ENCODE assay signal across 12 cellular contexts in genomic region chr15:52232327-52232726, GRCh38. TPM values are rescaled to one million over a fixed set of nuclear protein-coding genes. Genes with fewer than 3 reads are reported as not detected.
DNase-seq lines count a peak whose midpoint lies in the region; ATAC-seq, FAIRE-seq and TF ChIP-seq lines count a peak whose summit lies in the region.
"Had no signal": no experiment of that assay in that cellular context is flagged by ENCODE, and none has a peak within 500 bp of the region (broad histone marks: within the 10 kb centered on the region; RNA-seq: fewer than 3 reads in every experiment).

No MANE protein-coding gene starts in this region.

- no peak for TF ChIP-seq POLR2A in GM12891 (IDR thresholded peaks at IDR 0.05; ENCODE audit: low read depth, low read length)

- peaks cover 7% of the 10 kb centered on the region for H3K4me1 Mint-ChIP-seq in activated T-helper 17 cell treated with anti-CD3 and anti-CD28 coated beads, Interleukin-2, amount 50 U/mL, for 72 hours

- H3K27me3 Mint-ChIP-seq in activated T-helper 17 cell treated with anti-CD3 and anti-CD28 coated beads, Interleukin-2, amount 50 U/mL, for 72 hours, result no peaks in the 10 kb centered on the region

- ATAC-seq in GM21390 (IDR thresholded peaks at IDR 0.05; ENCODE audit: unreplicated experiment), result peak; percentile 63
- ATAC-seq in HG03342 (IDR thresholded peaks at IDR 0.05; ENCODE audit: unreplicated experiment), result peak; percentile 58
- ATAC-seq in activated T-helper 17 cell treated with anti-CD3 and anti-CD28 coated beads, Interleukin-2, amount 50 U/mL, for 72 hours (replicated peaks), result peak; percentile 15
- ATAC-seq: gastrocnemius medialis, Right ventricle myocardium inferior had no signal

- H3K36me3 Mint-ChIP-seq in activated T-helper 17 cell treated with anti-CD3 and anti-CD28 coated beads, Interleukin-2, amount 50 U/mL, for 72 hours (ENCODE audit: low read depth), result no peaks in the 10 kb centered on the region

- DNase-seq in GM12891 (ENCODE audit: insufficient read length, low spot score) (no peak), amygdala (lab: John Stamatoyannopoulos, UW) (no peak), islet precursor cell (no peak)
- no peak for DNase-seq in NK-92 treated with Interleukin-12 subunit alpha and Interleukin-12 subunit beta, amount 100 ng/mL, for 24 hours (lab: John Stamatoyannopoulos, UW)
- no peak for DNase-seq in activated effector memory CD4-positive, alpha-beta T cell treated with Interleukin-2 at 50 U/mL for 16 hours
- DNase-seq: gastrocnemius medialis, ovary had no signal

- peak; percentile 76 for FAIRE-seq in GM12891 (lab: Jason Lieb, UNC)

- H3K4me3 Mint-ChIP-seq in activated T-helper 17 cell treated with anti-CD3 and anti-CD28 coated beads, Interleukin-2, amount 50 U/mL, for 72 hours, result no peak overlapping the region

- H3K9me3 Mint-ChIP-seq in activated T-helper 17 cell treated with anti-CD3 and anti-CD28 coated beads, Interleukin-2, amount 50 U/mL, for 72 hours, result no peaks in the 10 kb centered on the region
- H3K9me3 Mint-ChIP-seq: activated naive CD4-positive, alpha-beta T cell treated with anti-CD3 and anti-CD28 coated beads, Interleukin-2, amount 50 U/mL, for 72 hours had no signal

- peak overlapping the region; percentile 60 for H3K27ac Mint-ChIP-seq in activated T-helper 17 cell treated with anti-CD3 and anti-CD28 coated beads, Interleukin-2, amount 50 U/mL, for 72 hours

TF ChIP-seq in GM12891, 5 proteins besides CTCF, POLR2A, EP300 and RAD21:
- TF ChIP-seq PAX5 (IDR thresholded peaks at IDR 0.05; ENCODE audit: insufficient read depth, low read length, severe bottlenecking) (no peak), SPI1 (IDR thresholded peaks at IDR 0.05; ENCODE audit: low read depth, low read length) (peak; percentile 95)

RNA-seq across cellular contexts. Expression of gene GNB5, which starts 41.1 kb away (rescaled TPM):
- polyA plus RNA-seq in GM12891 (2012; ENCODE audit: low read depth, missing spikeins), result 6.4 TPM
- total RNA-seq in activated T-helper 17 cell treated with anti-CD3 and anti-CD28 coated beads, Interleukin-2, amount 50 U/mL, for 72 hours, result 10 to 100 TPM; 19.5 to 21.9 TPM
